1 cellular context compared by ENCODE assay signal in the genomic region with DNA sequence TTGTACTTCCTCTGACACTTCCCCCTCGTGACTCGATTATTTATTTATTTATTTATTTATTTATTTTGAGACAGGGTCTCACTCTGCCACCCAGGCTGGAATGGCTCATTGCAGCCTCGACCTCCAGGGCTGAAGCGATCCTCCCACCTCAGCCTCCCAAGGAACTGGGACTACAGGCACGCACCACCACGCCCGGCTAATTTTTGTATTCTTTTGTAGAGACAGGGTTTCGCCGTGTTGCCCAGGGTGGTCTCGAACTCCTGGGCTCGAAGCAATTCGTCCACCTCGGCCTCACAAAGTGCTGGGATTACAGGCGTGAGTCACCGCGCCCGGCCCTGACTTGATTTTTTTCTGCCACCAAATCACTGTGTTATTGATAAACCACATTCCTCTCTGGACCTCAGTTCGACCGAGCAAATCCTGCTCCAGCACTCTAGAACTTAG.
A peak's percentile ranks its signal among the peaks of the same experiment; 100 is the strongest.
TF ChIP-seq lines count a peak whose summit lies in the region.

No MANE protein-coding gene starts in this region.

TF ChIP-seq in H1, 55 proteins besides CTCF, POLR2A, EP300 and RAD21:
- no peak for TF ChIP-seq FOSL1 (IDR thresholded peaks at IDR 0.05; ENCODE audit: insufficient read depth, low read depth, low read length)
- 0 out of 2 replicates have a peak, but pooled peaks have one; percentile 30 for TF ChIP-seq PHF8 (conservative IDR thresholded peaks at IDR 0.05; ENCODE audit: low read depth, low read length)
